ENCODE assay signal across 10 cellular contexts in the genomic region with DNA sequence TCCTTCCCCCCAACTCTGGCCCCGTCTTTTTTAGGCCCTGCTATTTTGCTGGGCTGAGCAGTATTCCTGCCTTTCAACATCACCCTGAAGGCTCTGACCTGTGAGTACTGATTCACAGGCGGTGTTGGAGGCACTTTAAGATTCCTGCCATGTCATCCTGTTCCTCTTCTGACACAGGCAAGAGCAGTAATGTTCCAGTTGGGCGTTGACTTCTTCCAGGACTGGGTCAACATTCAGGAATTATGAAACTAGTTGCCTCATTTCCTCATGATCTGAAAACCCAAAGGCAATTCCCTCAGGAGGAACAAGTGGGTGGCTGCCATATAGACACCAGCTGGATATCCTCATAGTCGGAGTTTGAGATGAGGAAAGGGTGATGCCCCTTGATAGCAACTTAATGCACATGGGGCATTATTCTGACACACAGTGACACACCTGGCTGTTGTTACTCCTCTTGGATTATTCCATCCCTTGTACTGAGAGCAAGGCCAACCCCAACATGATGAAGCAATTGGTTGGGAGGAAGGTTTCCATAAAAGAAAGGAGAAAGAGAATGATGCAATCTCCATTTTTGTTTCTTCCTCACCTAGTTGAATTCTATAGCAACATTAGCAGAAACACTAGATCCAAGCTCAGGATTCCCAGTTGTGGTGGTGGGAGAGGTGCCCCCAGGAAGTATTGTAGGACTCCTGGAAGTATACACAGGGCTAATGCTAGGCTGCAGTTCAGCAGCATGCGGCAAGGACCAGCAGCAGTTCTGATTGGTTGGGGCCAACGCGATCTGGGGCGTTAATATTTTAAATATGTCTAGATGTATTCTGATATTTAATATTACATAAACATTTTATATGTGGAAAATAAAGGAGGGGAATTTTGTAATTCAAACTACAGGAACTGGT. TPM values are rescaled to one million over a fixed set of nuclear protein-coding genes. Genes with fewer than 3 reads are reported as not detected.
DNase-seq lines count a peak whose midpoint lies in the region; ATAC-seq lines count a peak whose summit lies in the region.
"Had no signal": no experiment of that assay in that cellular context is flagged by ENCODE, and none has a peak within 500 bp of the region (broad histone marks: within the 10 kb centered on the region; RNA-seq: fewer than 3 reads in every experiment).

No MANE protein-coding gene starts in this region.

- H3K27me3 Mint-ChIP-seq in naive thymus-derived CD8-positive, alpha-beta T cell, result no peaks in the 10 kb centered on the region

- H3K4me3 Mint-ChIP-seq in naive thymus-derived CD8-positive, alpha-beta T cell, result peak overlapping the region in 3 of 10 donors; percentile 6 to 70 (median 60)

- H3K27ac ChIP-seq in epithelial cell of prostate, result peak overlapping the region; percentile 84

- H3K36me3 Mint-ChIP-seq in naive thymus-derived CD8-positive, alpha-beta T cell, result no peaks in the 10 kb centered on the region

- POLR2A ChIA-PET in naive thymus-derived CD8-positive, alpha-beta T cell (lab: Charles Lee), result interaction anchor here (2.6 to 9.1 kb wide), 2 partner anchors 21 to 61 kb away, joined by 19 to 250 read pairs; a partner anchor contains a TSS

- peak overlapping the region in 7 of 10 donors; percentile 20 to 93 (median 90) for H3K27ac Mint-ChIP-seq in naive thymus-derived CD8-positive, alpha-beta T cell

- H3K9me3 Mint-ChIP-seq in naive thymus-derived CD8-positive, alpha-beta T cell, result no peaks in the 10 kb centered on the region

- H3K4me1 Mint-ChIP-seq in naive thymus-derived CD8-positive, alpha-beta T cell, result peaks cover 14 to 47% (median 33%) of the 10 kb centered on the region in 4 donors

- DNase-seq in AG08395 (ENCODE audit: low spot score) (peak; percentile 50), LHCN-M2 (ENCODE audit: low read depth) (peak; percentile 66), epithelial cell of prostate (ENCODE audit: low read depth, low spot score) (no peak), NCI-H748 (lab: John Stamatoyannopoulos, UW; ENCODE audit: unreplicated experiment) (no peak), SHP77 treated with DMSO at 0.1 percent for 48 hours (lab: John Stamatoyannopoulos, UW) (no peak)
- no peak for DNase-seq in naive thymus-derived CD8-positive, alpha-beta T cell
- no peak for DNase-seq in stimulated activated CD4-positive, alpha-beta T cell treated with anti-CD3 and anti-CD28 coated beads, Interleukin-4, amount 100 ng/mL, for 1 hour
- DNase-seq: Caco-2, NCI-H1417 had no signal

- no peak for ATAC-seq in naive thymus-derived CD8-positive, alpha-beta T cell
- ATAC-seq in GM21447 (IDR thresholded peaks at IDR 0.05; ENCODE audit: unreplicated experiment), result no peak

RNA-seq across cellular contexts. Expression of a gene that starts 19.6 kb away (rescaled TPM):
- 108 and 119 TPM in 2 replicates for total RNA-seq in LHCN-M2 (2014; rRNA removed)
- polyA plus RNA-seq in LHCN-M2 (2012), result 180 TPM
- 100 to 1,000 TPM; 110 to 111 TPM for total RNA-seq in naive thymus-derived CD8-positive, alpha-beta T cell
- 100 to 1,000 TPM; 133 to 232 (median 148) TPM for polyA plus RNA-seq in naive thymus-derived CD8-positive, alpha-beta T cell

Comparison
In these comparisons a context has a peak if more than half of its experiments do, and no peak if none do; other contexts are left out.
1. DNase-seq: peak in AG08395 (single experiment) and LHCN-M2 (single experiment); none in epithelial cell of prostate (single experiment), naive thymus-derived CD8-positive, alpha-beta T cell (0 of 10), NCI-H748 (single experiment), SHP77 treated with DMSO at 0.1 percent for 48 hours (single experiment) and stimulated activated CD4-positive, alpha-beta T cell treated with anti-CD3 and anti-CD28 coated beads, Interleukin-4, amount 100 ng/mL, for 1 hour (single experiment).